19 cellular contexts compared by ENCODE assay signal in genomic region chr20:1417790-1418189, GRCh38.
"Had no signal": no experiment of that assay in that cellular context is flagged by ENCODE, and none has a peak within 500 bp of the region (broad histone marks: within the 10 kb centered on the region; RNA-seq: fewer than 3 reads in every experiment).

No MANE protein-coding gene starts in this region.

- H3K9me3 Mint-ChIP-seq: dendritic cell treated with granulocyte-macrophage colony-stimulating factor and Interleukin-4, amounts not matched to agents 40 ng/mL and 50 ng/mL, for 4 days had no signal

- H3K27ac Mint-ChIP-seq: activated CD4-positive, alpha-beta T cell treated with anti-CD3 and anti-CD28 coated beads, Interleukin-2, amount 10 ng/mL, durations not matched to agents 7 days and 5 days; activated T-cell treated with anti-CD3 and anti-CD28 coated beads, Interleukin-2, amount 50 U/mL, for 72 hours; dendritic cell treated with granulocyte-macrophage colony-stimulating factor and Interleukin-4, amounts not matched to agents 40 ng/mL and 50 ng/mL, for 4 days; progenitor cell of endocrine pancreas; stimulated activated naive CD8-positive, alpha-beta T cell treated with anti-CD3 and anti-CD28 coated beads, Interleukin-15, Interleukin-2, amounts not matched to agents 100 ng/mL and 50 ng/mL, for 24 hours; T-helper 17 cell had no signal

- H3K4me1 ChIP-seq: ascending aorta, tibial nerve had no signal

- H3K27me3 Mint-ChIP-seq: T-helper 17 cell had no signal

- H3K36me3 ChIP-seq: ascending aorta, esophagus squamous epithelium, tibial nerve had no signal

- H3K4me3 Mint-ChIP-seq: activated CD4-positive, alpha-beta T cell treated with anti-CD3 and anti-CD28 coated beads, Interleukin-2, amount 10 ng/mL, durations not matched to agents 7 days and 5 days; activated T-cell treated with anti-CD3 and anti-CD28 coated beads, Interleukin-2, amount 50 U/mL, for 72 hours; dendritic cell treated with granulocyte-macrophage colony-stimulating factor and Interleukin-4, amounts not matched to agents 40 ng/mL and 50 ng/mL, for 4 days; natural killer cell treated with Interleukin-12 subunit alpha and Interleukin-12 subunit beta and Interleukin-15 and Interleukin-18, amount 100 ng/mL, for 72 hours; stimulated activated naive CD8-positive, alpha-beta T cell treated with anti-CD3 and anti-CD28 coated beads, Interleukin-15, Interleukin-2, amounts not matched to agents 100 ng/mL and 50 ng/mL, for 24 hours; T-helper 17 cell had no signal

- H3K4me3 ChIP-seq: ascending aorta, esophagus squamous epithelium, skin epidermis, tibial nerve had no signal

- ATAC-seq: activated CD4-positive, CD25-positive, alpha-beta regulatory T cell treated with anti-CD3 and anti-CD28 coated beads, Interleukin-2, amount 50 U/mL, for 24 hours; activated T-cell treated with anti-CD3 and anti-CD28 coated beads, Interleukin-2, amount 50 U/mL, for 72 hours; T-helper 17 cell had no signal

- H3K27ac ChIP-seq: ascending aorta, esophagus squamous epithelium, skin epidermis, tibial nerve had no signal

- H3K27me3 ChIP-seq: ascending aorta, tibial nerve had no signal

- DNase-seq: activated CD4-positive, alpha-beta T cell treated with anti-CD3 and anti-CD28 coated beads, Interleukin-2, amount 10 ng/mL, durations not matched to agents 7 days and 5 days; activated CD8-positive, alpha-beta memory T cell treated with anti-CD3 and anti-CD28 coated beads, Interleukin-2, amount 50 U/mL, for 48 hours; activated effector memory CD4-positive, alpha-beta T cell treated with anti-CD3 and anti-CD28 coated beads, Interleukin-2, amount 50 U/mL, for 16 hours; activated naive CD4-positive, alpha-beta T cell treated with anti-CD3 and anti-CD28 coated beads, Interleukin-2, amount 50 U/mL, for 16 hours; activated T-cell treated with anti-CD3 and anti-CD28 coated beads, Interleukin-2, amount 50 U/mL, for 72 hours; effector CD8-positive, alpha-beta T cell; esophagus squamous epithelium; nucleus accumbens; stimulated activated CD4-positive, alpha-beta T cell treated with anti-CD3 and anti-CD28 coated beads, Interleukin-15, amount 100 ng/mL, for 24 hours; stimulated activated CD4-positive, alpha-beta T cell treated with anti-CD3 and anti-CD28 coated beads, Interleukin-2, amount 100 ng/mL, for 48 hours; T-helper 17 cell had no signal
